ENCODE assay signal across 9 cellular contexts in genomic region chr1:204465469-204466415, GRCh38. TPM values are rescaled to one million over a fixed set of nuclear protein-coding genes. Genes with fewer than 3 reads are reported as not detected.
A peak's percentile ranks its signal among the peaks of the same experiment; 100 is the strongest.
DNase-seq lines count a peak whose midpoint lies in the region; ATAC-seq and TF ChIP-seq lines count a peak whose summit lies in the region.
"Had no signal": no experiment of that assay in that cellular context is flagged by ENCODE, and none has a peak within 500 bp of the region (broad histone marks: within the 10 kb centered on the region; RNA-seq: fewer than 3 reads in every experiment).

No MANE protein-coding gene starts in this region.

- POLR2A ChIA-PET in CD4-positive, alpha-beta T cell (lab: Charles Lee): interaction anchor here (1.5 kb wide), 1 partner anchor 29 kb away, joined by 4 read pairs; the partner anchor contains the start of gene PIK3C2B

- no peaks in the 10 kb centered on the region for H3K9me3 Mint-ChIP-seq in CD4-positive, alpha-beta T cell

- CTCF ChIA-PET in CD4-positive, alpha-beta T cell (lab: Charles Lee): interaction anchor here (1.4 kb wide), 1 partner anchor 38 kb away, joined by 3 read pairs; no protein-coding TSS in a partner anchor

- H3K36me3 Mint-ChIP-seq in CD4-positive, alpha-beta T cell (ENCODE audit: low read depth): peaks cover 81% of the 10 kb centered on the region

- H3K27ac Mint-ChIP-seq in CD4-positive, alpha-beta T cell: peak overlapping the region; percentile 61

- H3K9ac ChIP-seq in rectal smooth muscle tissue (ENCODE audit: low read length): no peak overlapping the region

- H3K4me3 Mint-ChIP-seq in CD4-positive, alpha-beta T cell: no peak overlapping the region

- no peak for TF ChIP-seq POLR2A in body of pancreas (IDR thresholded peaks at IDR 0.05)

- H3K36me3 ChIP-seq in body of pancreas (replicated peaks in 1 of 2; ENCODE audit: insufficient read depth in 1 of 2, low read depth in 2 of 2): no peaks in the 10 kb centered on the region
- H3K36me3 ChIP-seq in rectal smooth muscle tissue (ENCODE audit: control insufficient read depth, insufficient read depth, low read length): peaks cover 25% of the 10 kb centered on the region
- H3K36me3 ChIP-seq: neutrophil had no signal

- DNase-seq in CD4-positive, alpha-beta T cell: no peak
- no peak for DNase-seq in body of pancreas
- no peak for DNase-seq in dedifferentiated amniotic fluid mesenchymal stem cell (ENCODE audit: extremely low spot score)
- DNase-seq in AG08395 (ENCODE audit: low spot score): no peak
- DNase-seq in NCI-H1092 treated with DMSO at 0.1 percent for 48 hours (lab: John Stamatoyannopoulos, UW): no peak

- no peaks in the 10 kb centered on the region for H3K9me3 ChIP-seq in CD4-positive, alpha-beta T cell (ENCODE audit: control insufficient read depth, low read length)
- H3K9me3 ChIP-seq in body of pancreas: no peaks in the 10 kb centered on the region
- H3K9me3 ChIP-seq: neutrophil had no signal

- 62 to 65% methylated on average over 18 to 19 of the region's 19 CpGs for WGBS in body of pancreas, 2 donors

- H3K27me3 ChIP-seq in CD4-positive, alpha-beta T cell (ENCODE audit: control insufficient read depth, insufficient read depth, low read length): no peaks in the 10 kb centered on the region
- H3K27me3 ChIP-seq in body of pancreas (no peaks in the 10 kb centered on the region), rectal smooth muscle tissue (ENCODE audit: control insufficient read depth, insufficient read depth, low read length) (no peaks in the 10 kb centered on the region)
- H3K27me3 ChIP-seq: neutrophil had no signal

- H3K4me1 ChIP-seq in body of pancreas (peaks cover 27% of the 10 kb centered on the region), rectal smooth muscle tissue (ENCODE audit: control insufficient read depth, insufficient read depth, low read length) (peaks cover 3% of the 10 kb centered on the region)

- H3K4me1 Mint-ChIP-seq in CD4-positive, alpha-beta T cell (ENCODE audit: low read depth): peaks cover 47% of the 10 kb centered on the region

- no peaks in the 10 kb centered on the region for H3K27me3 Mint-ChIP-seq in CD4-positive, alpha-beta T cell

- H3K4me3 ChIP-seq in body of pancreas (no peak overlapping the region), rectal smooth muscle tissue (ENCODE audit: low read length) (no peak overlapping the region)

- TF ChIP-seq CTCF in CD4-positive, alpha-beta T cell (IDR thresholded peaks at IDR 0.05): no peak
- no peak for TF ChIP-seq CTCF in body of pancreas (IDR thresholded peaks at IDR 0.05)

- intact Hi-C loops in CD4-positive, alpha-beta T cell (cut with DNase I, micrococcal nuclease): no loop called here
- intact Hi-C loops in body of pancreas (cut with DNase I): no loop called here

- no peak overlapping the region for H3K27ac ChIP-seq in CD4-positive, alpha-beta T cell (ENCODE audit: low read depth, low read length)
- H3K27ac ChIP-seq in body of pancreas (peak overlapping the region in 3 of 4 donors; percentile 61 to 78 (median 64)), rectal smooth muscle tissue (ENCODE audit: low read depth, low read length) (peak overlapping the region; percentile 25)
- H3K27ac ChIP-seq: neutrophil had no signal

- ATAC-seq in CD4-positive, alpha-beta T cell (ENCODE audit: poor library complexity): no peak
- ATAC-seq in GM19351 (IDR thresholded peaks at IDR 0.05; ENCODE audit: unreplicated experiment) (peak; percentile 74), HG03378 (IDR thresholded peaks at IDR 0.05; ENCODE audit: unreplicated experiment) (peak; percentile 62), body of pancreas (peak; percentile 22)

RNA-seq across cellular contexts. Expression of gene PIK3C2B, which starts 28.9 kb away (rescaled TPM):
- total RNA-seq in CD4-positive, alpha-beta T cell: 10 to 100 TPM; 25.5 to 27.1 TPM
- 10 to 100 TPM; 11.4 to 18.1 TPM for total RNA-seq in body of pancreas

RNA-seq across cellular contexts. Expression of gene MDM4, which starts 50.5 kb away (rescaled TPM):
- 100 to 1,000 TPM; 260 to 266 TPM for total RNA-seq in CD4-positive, alpha-beta T cell
- total RNA-seq in body of pancreas: 100 to 1,000 TPM in 1 of 2 donors, 10 to 100 TPM in 1; 72.9 to 125 TPM

RNA-seq across cellular contexts. Expression of gene PPP1R15B, which starts 54.1 kb away (rescaled TPM):
- total RNA-seq in CD4-positive, alpha-beta T cell: 100 to 1,000 TPM; 171 to 179 TPM
- 10 to 100 TPM; 32.9 to 34.3 TPM for total RNA-seq in body of pancreas

Comparison
In these comparisons a context has a peak if more than half of its experiments do, and no peak if none do; other contexts are left out.
1. RNA of gene PPP1R15B, which starts 54.1 kb away (total RNA-seq): 171 to 179 TPM in CD4-positive, alpha-beta T cell; 32.9 to 34.3 TPM in body of pancreas; every median in the first group is over 4 times any median in the second.